11 cellular contexts compared by ENCODE assay signal in genomic region chr15:51093488-51093864, GRCh38. TPM values are rescaled to one million over a fixed set of nuclear protein-coding genes. Genes with fewer than 3 reads are reported as not detected.
DNase-seq lines count a peak whose midpoint lies in the region; ATAC-seq, FAIRE-seq and TF ChIP-seq lines count a peak whose summit lies in the region.
"Had no signal": no experiment of that assay in that cellular context is flagged by ENCODE, and none has a peak within 500 bp of the region (broad histone marks: within the 10 kb centered on the region; RNA-seq: fewer than 3 reads in every experiment).

No MANE protein-coding gene starts in this region.

- peaks cover 77% of the 10 kb centered on the region for H3K4me1 ChIP-seq in endothelial cell of umbilical vein (ENCODE audit: control insufficient read depth, extremely low read depth, insufficient read depth, low read length)
- H3K4me1 ChIP-seq in transverse colon = peaks cover 6 to 38% (median 13%) of the 10 kb centered on the region in 4 donors

- DNase-seq in activated CD4-positive, alpha-beta T cell treated with anti-CD3 and anti-CD28 coated beads, Interleukin-2, amount 10 ng/mL, durations not matched to agents 24 days and 14 days = no peak
- no peak for DNase-seq in activated CD4-positive, alpha-beta T cell treated with anti-CD3 and anti-CD28 coated beads, Interleukin-2, amount 50 U/mL, for 1 hour
- DNase-seq in endothelial cell of umbilical vein (ENCODE audit: low read depth, low spot score) (no peak), naive B cell (no peak), transverse colon (no peak), NCI-H2029 treated with DMSO at 0.1 percent for 48 hours (lab: John Stamatoyannopoulos, UW) (no peak)
- DNase-seq in stimulated activated CD4-positive, alpha-beta T cell treated with anti-CD3 and anti-CD28 coated beads, Interleukin-4, amount 100 ng/mL, for 24 hours = no peak
- DNase-seq: ACHN; stimulated activated CD4-positive, alpha-beta T cell treated with anti-CD3 and anti-CD28 coated beads, Interleukin-2, amount 100 ng/mL, for 48 hours had no signal

- no peak for FAIRE-seq in endothelial cell of umbilical vein (lab: Jason Lieb, UNC)

- in situ Hi-C loops in transverse colon (cut with MboI; ENCODE audit: low pct_ligation_motif_present in 1 of 4, low pct_unique_long_range_greater_than_20kb in 1 of 4, low sequenced_read_pairs in 3 of 4) = no loop called here

- H3K9ac ChIP-seq in endothelial cell of umbilical vein (replicated peaks; ENCODE audit: extremely low read depth, insufficient read depth, low read length) = peak overlapping the region; percentile 94

- peak overlapping the region; percentile 75 to 95 (median 91) for H3K4me3 ChIP-seq in endothelial cell of umbilical vein (replicated peaks in 1 of 3; ENCODE audit: insufficient read depth in 1 of 3, low read depth in 1 of 3, low read length in 3 of 3)
- peak overlapping the region; percentile 56 to 65 (median 62) for H3K4me3 ChIP-seq in transverse colon

- peak overlapping the region; percentile 77 for H3K4me3 Mint-ChIP-seq in activated CD4-positive, alpha-beta T cell treated with anti-CD3 and anti-CD28 coated beads, Interleukin-2, amount 10 ng/mL, durations not matched to agents 24 days and 14 days
- H3K4me3 Mint-ChIP-seq in naive B cell = peak overlapping the region in 6 of 8 donors; percentile 26 to 78 (median 48)

- no peak overlapping the region for H2AFZ ChIP-seq in endothelial cell of umbilical vein (ENCODE audit: low read depth, low read length)

- H3K36me3 Mint-ChIP-seq in activated CD4-positive, alpha-beta T cell treated with anti-CD3 and anti-CD28 coated beads, Interleukin-2, amount 10 ng/mL, durations not matched to agents 24 days and 14 days (ENCODE audit: low read depth) = no peaks in the 10 kb centered on the region
- no peaks in the 10 kb centered on the region for H3K36me3 Mint-ChIP-seq in naive B cell

- no peak overlapping the region for H3K27ac Mint-ChIP-seq in activated CD4-positive, alpha-beta T cell treated with anti-CD3 and anti-CD28 coated beads, Interleukin-2, amount 10 ng/mL, durations not matched to agents 24 days and 14 days
- no peak overlapping the region for H3K27ac Mint-ChIP-seq in naive B cell

- no peaks in the 10 kb centered on the region for H4K20me1 ChIP-seq in endothelial cell of umbilical vein (replicated peaks; ENCODE audit: control insufficient read depth, extremely low read depth, insufficient read depth, low read length)

- H3K27ac ChIP-seq in endothelial cell of umbilical vein (ENCODE audit: insufficient read depth, low read depth, low read length) (peak overlapping the region; percentile 61), transverse colon (peak overlapping the region; percentile 69 to 78 (median 73))
- H3K27ac ChIP-seq: SJSA1 had no signal

- TF ChIP-seq POLR2A in endothelial cell of umbilical vein (IDR thresholded peaks at IDR 0.05; ENCODE audit: low read depth, low read length) (no peak), transverse colon (IDR thresholded peaks at IDR 0.05) (no peak)

- peaks cover 12% of the 10 kb centered on the region for H3K4me1 Mint-ChIP-seq in activated CD4-positive, alpha-beta T cell treated with anti-CD3 and anti-CD28 coated beads, Interleukin-2, amount 10 ng/mL, durations not matched to agents 24 days and 14 days
- peaks cover 4 to 17% (median 5%) of the 10 kb centered on the region in 3 donors for H3K4me1 Mint-ChIP-seq in naive B cell

- ATAC-seq in naive B cell (ENCODE audit: low read depth in 2 of 2) (no peak), HG02610 (IDR thresholded peaks at IDR 0.05; ENCODE audit: unreplicated experiment) (no peak)

- H3K9me3 ChIP-seq in endothelial cell of umbilical vein (replicated peaks; ENCODE audit: control insufficient read depth, insufficient read depth, low read length) (no peaks in the 10 kb centered on the region), transverse colon (no peaks in the 10 kb centered on the region)
- H3K9me3 ChIP-seq: SJSA1 had no signal

- H3K27me3 ChIP-seq in endothelial cell of umbilical vein (ENCODE audit: control insufficient read depth in 2 of 2, insufficient read depth in 2 of 2, low read length in 2 of 2) = no peaks in the 10 kb centered on the region
- H3K27me3 ChIP-seq in transverse colon = peaks cover 26% of the 10 kb centered on the region

- peaks cover 74% of the 10 kb centered on the region for H3K79me2 ChIP-seq in endothelial cell of umbilical vein (ENCODE audit: control insufficient read depth, insufficient read depth, low read length)

- dilution Hi-C loops in endothelial cell of umbilical vein (cut with MboI; ENCODE audit: extremely low pct_ligation_motif_present, low sequenced_read_pairs) = no loop called here

- 54% methylated on average over 18 of the region's 21 CpGs; no CpG with 5 or more reads in 1 of the 2 donors for WGBS in transverse colon (ENCODE audit: low coverage in 1 of 2), 2 donors

- TF ChIP-seq EP300 in transverse colon (IDR thresholded peaks at IDR 0.05; ENCODE audit: low read depth) = no peak

- CTCF ChIA-PET in endothelial cell of umbilical vein (lab: Charles Lee) = no interaction called here

- BruUV-seq in endothelial cell of umbilical vein (replicated peaks; lab: Mats Ljungman, UMichigan) = no TSS peak

- no peak for TF ChIP-seq CTCF in endothelial cell of umbilical vein (IDR thresholded peaks at IDR 0.05; ENCODE audit: extremely low read depth in 1 of 2, insufficient read depth in 1 of 2, low read depth in 1 of 2, low read length in 2 of 2)
- no peak for TF ChIP-seq CTCF in transverse colon (IDR thresholded peaks at IDR 0.05)

- POLR2A ChIA-PET in endothelial cell of umbilical vein (lab: Charles Lee) = no interaction called here

- H3K4me2 ChIP-seq in endothelial cell of umbilical vein (ENCODE audit: insufficient read depth, low read length) = peak overlapping the region; percentile 70

- H3K36me3 ChIP-seq in endothelial cell of umbilical vein (ENCODE audit: control insufficient read depth in 2 of 2, extremely low read depth in 1 of 2, insufficient read depth in 2 of 2, low read length in 2 of 2) = no peaks in the 10 kb centered on the region
- H3K36me3 ChIP-seq in transverse colon = no peaks in the 10 kb centered on the region
- H3K36me3 ChIP-seq: SJSA1 had no signal

- intact Hi-C loops in activated CD4-positive, alpha-beta T cell treated with anti-CD3 and anti-CD28 coated beads, Interleukin-2, amount 10 ng/mL, durations not matched to agents 24 days and 14 days (cut with micrococcal nuclease) = no loop called here
- intact Hi-C loops in endothelial cell of umbilical vein (cut with micrococcal nuclease) (loop anchor here (1.0 to 10.0 kb wide), 3 partner anchors 16 to 1469 kb away; partner anchors contain the start of genes DTWD1, FAM227B and GABPB1), transverse colon (cut with DNase I; ENCODE audit: low total_unique reads) (no loop called here)

- H3K9me1 ChIP-seq in endothelial cell of umbilical vein (replicated peaks; ENCODE audit: control insufficient read depth, extremely low read depth, insufficient read depth, low read length) = no peaks in the 10 kb centered on the region

- no peaks in the 10 kb centered on the region for H3K9me3 Mint-ChIP-seq in activated CD4-positive, alpha-beta T cell treated with anti-CD3 and anti-CD28 coated beads, Interleukin-2, amount 10 ng/mL, durations not matched to agents 24 days and 14 days
- peaks cover 0 to 2% (median 0%) of the 10 kb centered on the region in 7 donors for H3K9me3 Mint-ChIP-seq in naive B cell

- H3K27me3 Mint-ChIP-seq in activated CD4-positive, alpha-beta T cell treated with anti-CD3 and anti-CD28 coated beads, Interleukin-2, amount 10 ng/mL, durations not matched to agents 24 days and 14 days = peaks cover 85% of the 10 kb centered on the region
- H3K27me3 Mint-ChIP-seq in naive B cell = peaks cover 52 to 94% (median 70%) of the 10 kb centered on the region in 3 donors

TF ChIP-seq in endothelial cell of umbilical vein, 7 proteins besides CTCF, POLR2A, EP300 and RAD21:
- TF ChIP-seq GATA2 (IDR thresholded peaks at IDR 0.05; ENCODE audit: insufficient read depth, insufficient read length, low read depth, low read length) (no peak), MAX (IDR thresholded peaks at IDR 0.05; ENCODE audit: insufficient read depth, insufficient read length) (no peak), FOS (IDR thresholded peaks at IDR 0.05; ENCODE audit: borderline replicate concordance, insufficient read depth, low read length) (no peak), MYC (IDR thresholded peaks at IDR 0.05; ENCODE audit: low read depth, low read length) (no peak), JUN (IDR thresholded peaks at IDR 0.05; ENCODE audit: borderline replicate concordance, insufficient read depth, insufficient read length, low read depth) (no peak), POLR2AphosphoS5 (IDR thresholded peaks at IDR 0.05; ENCODE audit: insufficient read depth, low read depth, low read length) (no peak), EZH2 (IDR thresholded peaks at IDR 0.05; ENCODE audit: borderline replicate concordance, low read depth, low read length, severe bottlenecking) (no peak)

RNA-seq across cellular contexts. Expression of gene TNFAIP8L3, which starts 1.2 kb away (rescaled TPM):
- total RNA-seq in activated CD4-positive, alpha-beta T cell treated with anti-CD3 and anti-CD28 coated beads, Interleukin-2, amount 10 ng/mL, durations not matched to agents 24 days and 14 days = 0.52 and 0.77 TPM in 2 replicates
- total RNA-seq in endothelial cell of umbilical vein (36.9 and 38.3 TPM in 2 replicates), transverse colon (10 to 100 TPM in 1 of 4 donors, 1 to 10 TPM in 3; 6.8 to 35.5 (median 8.6) TPM)
- polyA plus RNA-seq in endothelial cell of umbilical vein (7.6 and 8.8 TPM in 2 replicates), naive B cell (ENCODE audit: low read depth in 6 of 6) (not detected)
- 11.3 and 11.4 TPM in 2 replicates for polyA plus RNA-seq in endothelial cell of umbilical vein (2011; cell fraction: cytosol; rRNA removed)
- 6.0 and 7.3 TPM in 2 replicates for polyA plus RNA-seq in endothelial cell of umbilical vein (2011; cell fraction: nucleus; rRNA removed)
- 49.8 and 69.4 TPM in 2 replicates for polyA plus RNA-seq in endothelial cell of umbilical vein (2012)
- 14.7 and 16.4 TPM in 2 replicates for polyA minus RNA-seq in endothelial cell of umbilical vein
- not detected for polyA minus RNA-seq in endothelial cell of umbilical vein (2011; cell fraction: cytosol; rRNA and poly(A)+ RNA removed)
- 5.2 and 5.7 TPM in 2 replicates for polyA minus RNA-seq in endothelial cell of umbilical vein (2011; cell fraction: nucleus; rRNA and poly(A)+ RNA removed)
- total RNA-seq: SJSA1 had no signal
